Comparison of ENCODE assay signal across 8 cellular contexts in the genomic region with DNA sequence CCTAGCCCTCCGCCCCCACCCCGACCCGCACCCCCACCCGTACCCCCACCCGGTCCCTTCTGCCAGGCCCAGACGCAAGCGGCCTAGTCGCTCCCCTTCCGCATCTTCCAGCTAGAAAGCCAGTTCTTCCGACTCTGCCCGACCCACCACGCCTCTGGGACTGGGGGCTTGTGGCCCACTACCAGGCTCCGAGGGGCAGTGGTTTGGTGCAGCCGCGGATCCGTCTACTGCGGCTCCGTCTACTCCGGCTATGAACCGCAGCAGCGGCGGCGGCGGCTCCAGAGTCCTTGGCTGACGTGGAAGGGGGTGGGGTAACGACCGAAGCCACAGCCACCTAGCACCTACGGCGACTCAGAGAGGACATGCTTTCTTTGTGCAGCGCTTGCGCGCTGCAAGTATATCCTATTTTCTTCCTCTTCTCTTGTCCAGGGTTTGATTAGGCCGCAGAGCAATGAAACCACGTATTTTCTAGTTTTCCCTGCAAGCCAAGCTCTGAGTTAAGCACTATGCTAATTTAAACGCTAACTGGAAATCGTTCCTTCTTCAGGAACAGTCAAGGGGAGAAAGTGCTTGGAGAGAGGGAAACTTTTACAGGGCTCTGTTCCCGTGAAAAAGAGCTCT. TPM values are rescaled to one million over a fixed set of nuclear protein-coding genes. Genes with fewer than 3 reads are reported as not detected.
DNase-seq lines count a peak whose midpoint lies in the region; ATAC-seq and TF ChIP-seq lines count a peak whose summit lies in the region.

TSS of gene COPB1 (minus strand) at position 252 of the 621 bp plus-strand sequence. CDS start 883 bp downstream, outside the sequence.

- under 1% methylated on average over 27 of the region's 37 CpGs for WGBS in mammary epithelial cell (ENCODE audit: low coverage, missing lambda C conversion rate)
- WGBS in spleen, 5 donors, result 0 to 1% (median 0%) methylated on average over 22 to 37 of the region's 37 CpGs

- peaks cover 10 to 11% (median 11%) of the 10 kb centered on the region in 3 donors for H3K27me3 Mint-ChIP-seq in immature natural killer cell (ENCODE audit: low read depth in 3 of 3)

- H3K4me3 ChIP-seq in WERI-Rb-1 (ENCODE audit: low read depth, low read length), result peak within 1 kb of the TSS; percentile 65
- peak within 1 kb of the TSS; percentile 72 to 96 (median 86) for H3K4me3 ChIP-seq in mammary epithelial cell (replicated peaks in 1 of 3; ENCODE audit: insufficient read depth in 1 of 3, low read depth in 2 of 3, low read length in 3 of 3)
- H3K4me3 ChIP-seq in spleen, result peak within 1 kb of the TSS; percentile 62 to 89 (median 76)

- no peaks in the 10 kb centered on the region for H3K9me3 Mint-ChIP-seq in immature natural killer cell

- H3K9me3 ChIP-seq in WERI-Rb-1 (ENCODE audit: severe bottlenecking), result no peaks in the 10 kb centered on the region
- no peaks in the 10 kb centered on the region for H3K9me3 ChIP-seq in mammary epithelial cell (replicated peaks; ENCODE audit: insufficient read depth, low read length)
- H3K9me3 ChIP-seq in spleen, result no peaks in the 10 kb centered on the region

- peak; percentile 72 to 90 (median 80) for TF ChIP-seq POLR2A in spleen (IDR thresholded peaks at IDR 0.05)

- peaks cover 48% of the 10 kb centered on the region for H3K79me2 ChIP-seq in mammary epithelial cell (ENCODE audit: insufficient read depth, low read length)

- DNase-seq in ACHN (peak; percentile 85), NCI-H2227 (lab: John Stamatoyannopoulos, UW; ENCODE audit: unreplicated experiment) (peak; percentile 90), WERI-Rb-1 (peak; percentile 91), mammary epithelial cell (peak; percentile 89), immature natural killer cell (peak; percentile 94 to 95 (median 94)), spleen (peak; percentile 98)

- peak within 1 kb of the TSS; percentile 90 to 99 (median 92) for H3K4me3 Mint-ChIP-seq in immature natural killer cell

- peak within 1 kb of the TSS; percentile 80 to 100 (median 97) for H3K27ac Mint-ChIP-seq in immature natural killer cell

- peaks cover 41 to 63% of the 10 kb centered on the region in 2 donors for H3K4me1 Mint-ChIP-seq in immature natural killer cell

- H3K9ac ChIP-seq in mammary epithelial cell (ENCODE audit: insufficient read depth, low read length), result peak within 1 kb of the TSS; percentile 76

- peak within 1 kb of the TSS; percentile 81 for H2AFZ ChIP-seq in mammary epithelial cell (ENCODE audit: low read depth, low read length)

- peak; percentile 75 for ATAC-seq in GM18873 (IDR thresholded peaks at IDR 0.05; ENCODE audit: low FRiP score, unreplicated experiment)
- peak; percentile 89 for ATAC-seq in HG03139 (IDR thresholded peaks at IDR 0.05; ENCODE audit: unreplicated experiment)

- in situ Hi-C loops in ACHN (cut with HindIII; ENCODE audit: low pct_ligation_motif_present, low pct_unique_long_range_greater_than_20kb, low sequenced_read_pairs) (no loop called here), mammary epithelial cell (cut with MboI; ENCODE audit: low sequenced_read_pairs in 2 of 2) (loop anchor here in 1 of 2 donors (25.0 kb wide), 1 partner anchor 388 kb away; the partner anchor contains the start of gene CYP2R1)

- H3K27me3 ChIP-seq in WERI-Rb-1 (ENCODE audit: insufficient read depth, low read depth, severe bottlenecking), result no peaks in the 10 kb centered on the region
- no peaks in the 10 kb centered on the region for H3K27me3 ChIP-seq in mammary epithelial cell (ENCODE audit: insufficient read depth, low read length)
- no peaks in the 10 kb centered on the region for H3K27me3 ChIP-seq in spleen (replicated peaks in 1 of 7)

- no peak for TF ChIP-seq CTCF in WERI-Rb-1 (IDR thresholded peaks at IDR 0.05; ENCODE audit: low read depth, low read length)
- TF ChIP-seq CTCF in mammary epithelial cell (conservative IDR thresholded peaks at IDR 0.05 in 1 of 2, IDR thresholded peaks at IDR 0.05 in 1 of 2; ENCODE audit: extremely low read depth in 1 of 2, insufficient read depth in 1 of 2, low read depth in 1 of 2, low read length in 2 of 2), result no peak
- TF ChIP-seq CTCF in spleen (IDR thresholded peaks at IDR 0.05 in 8 of 11, conservative IDR thresholded peaks at IDR 0.05 in 3 of 11), result peak in 1 of 11 experiments; percentile 8

- H3K36me3 ChIP-seq in WERI-Rb-1 (peaks cover 45% of the 10 kb centered on the region), mammary epithelial cell (ENCODE audit: insufficient read depth, low read length) (peaks cover 13% of the 10 kb centered on the region), spleen (peaks cover 0 to 61% (median 29%) of the 10 kb centered on the region in 6 donors)

- H3K4me1 ChIP-seq in mammary epithelial cell (ENCODE audit: insufficient read depth, low read length) (peaks cover 5% of the 10 kb centered on the region), spleen (peaks cover 12 to 56% (median 43%) of the 10 kb centered on the region in 6 donors)

- CTCF ChIA-PET in mammary epithelial cell (lab: Charles Lee; ENCODE audit: low non-redundant PET), result no interaction called here

- peak within 1 kb of the TSS; percentile 73 for H3K27ac ChIP-seq in WERI-Rb-1
- H3K27ac ChIP-seq in mammary epithelial cell (ENCODE audit: insufficient read depth, low read depth, low read length), result peak within 1 kb of the TSS; percentile 67
- H3K27ac ChIP-seq in spleen, result peak within 1 kb of the TSS; percentile 7 to 96 (median 93)

- dilution Hi-C loops in mammary epithelial cell (cut with HindIII; ENCODE audit: low sequenced_read_pairs), result no loop called here

- BruUV-seq in mammary epithelial cell (replicated peaks; lab: Mats Ljungman, UMichigan), result no TSS peak

- no peaks in the 10 kb centered on the region for H4K20me1 ChIP-seq in mammary epithelial cell (ENCODE audit: insufficient read depth, low read length)

- intact Hi-C loops in mammary epithelial cell (cut with micrococcal nuclease), result loop anchor here (1.0 kb wide), 1 partner anchor 21 kb away; the partner anchor contains the start of gene PSMA1
- intact Hi-C loops in spleen (cut with DNase I; ENCODE audit: low total_unique reads), result no loop called here

- peak within 1 kb of the TSS; percentile 93 for H3K4me2 ChIP-seq in mammary epithelial cell (ENCODE audit: insufficient read depth, low read depth, low read length)

- H3K36me3 Mint-ChIP-seq in immature natural killer cell, result peaks cover 16 to 30% (median 20%) of the 10 kb centered on the region in 3 donors

RNA-seq across cellular contexts. Expression of gene COPB1, which starts in this region (rescaled TPM):
- total RNA-seq in mammary epithelial cell (100 to 1,000 TPM; 119 to 217 TPM), spleen (100 to 1,000 TPM in 2 of 7 donors, 10 to 100 TPM in 5; 74.8 to 122 (median 87.1) TPM)
- polyA plus RNA-seq in mammary epithelial cell (83.8 TPM), immature natural killer cell (100 to 1,000 TPM in 2 of 3 donors, 10 to 100 TPM in 1; 71.0 to 133 (median 106) TPM), spleen (10 to 100 TPM; 43.6 to 48.4 (median 48.2) TPM)
- polyA minus RNA-seq in mammary epithelial cell, result 98.0 TPM

Comparison
In these comparisons a context has a peak if more than half of its experiments do, and no peak if none do; other contexts are left out.
1. Peak in every context shown above with its lines: DNase-seq, ATAC-seq, H3K4me3 ChIP-seq and H3K27ac ChIP-seq.